ENCODE assay signal across 8 cellular contexts in the genomic region with DNA sequence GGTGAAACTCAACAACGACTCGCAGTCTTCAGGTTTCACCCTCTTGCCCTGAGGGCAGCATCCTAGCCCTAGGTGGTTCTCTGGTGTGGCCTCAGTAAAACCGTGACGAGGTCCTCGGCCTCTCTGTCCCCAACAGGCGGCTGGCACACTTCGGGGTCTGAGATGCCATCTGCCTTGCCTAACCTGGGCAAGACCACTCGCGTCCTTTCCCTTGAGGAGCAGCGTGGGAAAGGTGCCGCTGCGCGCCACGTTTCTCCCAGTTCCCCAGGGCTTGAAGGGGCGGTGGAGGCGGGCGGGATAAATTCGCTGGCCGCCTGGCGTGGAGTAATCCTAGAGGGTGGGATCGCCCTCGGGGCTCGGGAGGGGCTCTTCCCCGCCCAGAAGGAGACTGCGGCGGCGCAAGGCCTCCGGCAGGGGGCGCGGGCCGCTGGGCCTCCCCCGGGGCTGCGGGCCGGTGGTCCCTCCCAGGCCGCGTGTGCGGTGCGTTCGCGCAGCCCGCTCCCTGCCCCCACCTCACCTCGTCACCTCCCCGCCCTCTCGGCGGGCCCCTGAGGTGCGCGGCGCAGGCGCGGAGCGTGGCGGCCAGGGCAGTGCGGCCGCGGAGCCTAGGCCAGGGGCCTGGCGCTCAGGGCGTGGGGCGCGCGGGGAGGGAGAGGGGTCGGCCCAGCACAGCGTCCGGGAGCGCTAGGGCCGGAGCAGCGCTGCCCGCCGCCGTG. TPM values are rescaled to one million over a fixed set of nuclear protein-coding genes. Genes with fewer than 3 reads are reported as not detected.
DNase-seq lines count a peak whose midpoint lies in the region; ATAC-seq and TF ChIP-seq lines count a peak whose summit lies in the region.

Gene ZNF639, plus strand, starts transcription at position 551 of the 716 bp plus-strand sequence. CDS start 5,263 bp downstream, outside the sequence.

- intact Hi-C loops in left lung (cut with DNase I) = no loop called here

- H3K36me3 ChIP-seq in BJ (ENCODE audit: control insufficient read depth, insufficient read depth, low read length) (no peaks in the 10 kb centered on the region), left lung (peaks cover 0 to 17% of the 10 kb centered on the region in 2 donors)

- H3K4me3 ChIP-seq in BJ (ENCODE audit: low read depth, low read length) (peak within 1 kb of the TSS; percentile 94), coronary artery (peak within 1 kb of the TSS; percentile 99), left lung (peak within 1 kb of the TSS; percentile 81 to 86)

- POLR2A ChIA-PET in BJ (lab: Charles Lee) = interaction anchor here (0.6 kb wide), 1 partner anchor 13 kb away, joined by 18 read pairs; no protein-coding TSS in a partner anchor

- H3K9me3 ChIP-seq in left lung = no peaks in the 10 kb centered on the region

- DNase-seq in BJ (ENCODE audit: low read depth) (no peak), NCI-H510A (lab: John Stamatoyannopoulos, UW) (peak; percentile 54), coronary artery (ENCODE audit: low spot score) (peak; percentile 90), left lung (peak; percentile 84 to 93)
- peak; percentile 88 for DNase-seq in activated CD4-positive, alpha-beta T cell treated with anti-CD3 and anti-CD28 coated beads for 48 hours
- DNase-seq in stimulated activated CD4-positive, alpha-beta T cell treated with anti-CD3 and anti-CD28 coated beads, Interleukin-2, amount 100 ng/mL, for 48 hours = peak; percentile 71 to 78

- peaks cover 4 to 42% of the 10 kb centered on the region in 2 donors for H3K4me1 ChIP-seq in left lung

- H3K27me3 ChIP-seq in BJ (ENCODE audit: control insufficient read depth, insufficient read depth, low read length) (no peaks in the 10 kb centered on the region), left lung (no peaks in the 10 kb centered on the region)

- CTCF ChIA-PET in BJ (lab: Yijun Ruan, JAX) = interaction anchor here (1.0 to 4.4 kb wide), 15 partner anchors 11 to 307 kb away, joined by 3 to 29 read pairs (median 7); partner anchors contain the start of genes PIK3CA and ZMAT3

- TF ChIP-seq CTCF in BJ (IDR thresholded peaks at IDR 0.05; ENCODE audit: insufficient read depth, low read depth, low read length) = peak; percentile 61
- TF ChIP-seq CTCF in coronary artery (IDR thresholded peaks at IDR 0.05) = peak; percentile 84
- peak; percentile 85 to 91 for TF ChIP-seq CTCF in left lung (IDR thresholded peaks at IDR 0.05)

- TF ChIP-seq POLR2A in GM19099 (IDR thresholded peaks at IDR 0.05; ENCODE audit: extremely low read depth, insufficient read length, low read depth) = peak; percentile 83

- H3K27ac ChIP-seq in coronary artery = peak within 1 kb of the TSS; percentile 97 to 100
- H3K27ac ChIP-seq in left lung = peak within 1 kb of the TSS; percentile 87 to 96

- ATAC-seq in HG03378 (IDR thresholded peaks at IDR 0.05; ENCODE audit: unreplicated experiment) = peak; percentile 64
- peak; percentile 90 for ATAC-seq in left lung

RNA-seq across cellular contexts. Expression of gene ZNF639, which starts in this region (rescaled TPM):
- 9.6 and 13.8 TPM in 2 replicates for polyA plus RNA-seq in BJ (2011; rRNA removed)
- 4.9 and 5.0 TPM in 2 replicates for polyA minus RNA-seq in BJ (2011; rRNA and poly(A)+ RNA removed)
- 10 to 100 TPM; 24.6 to 25.0 TPM for total RNA-seq in left lung
